In the genomic region with DNA sequence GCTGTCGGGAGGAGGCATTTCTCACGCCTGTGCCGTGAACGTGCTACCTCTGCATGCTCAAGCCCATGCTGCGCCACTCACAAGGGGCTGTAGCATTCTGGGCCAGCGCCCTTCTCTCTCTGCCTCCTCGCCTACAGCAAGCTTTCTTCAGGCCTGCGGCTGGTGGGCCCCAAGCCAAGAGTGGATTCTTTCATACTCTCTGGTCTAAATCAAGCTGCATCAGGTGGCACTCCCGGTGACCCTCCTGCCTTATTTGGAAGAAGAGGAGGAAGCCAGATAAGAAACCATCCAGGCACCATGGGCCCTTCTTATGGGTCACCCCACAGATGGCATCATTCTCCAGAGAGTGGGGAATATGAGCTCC, we compare ENCODE assay signal across 10 cellular contexts.
DNase-seq lines count a peak whose midpoint lies in the region; TF ChIP-seq lines count a peak whose summit lies in the region.
"Had no signal": no experiment of that assay in that cellular context is flagged by ENCODE, and none has a peak within 500 bp of the region (broad histone marks: within the 10 kb centered on the region; RNA-seq: fewer than 3 reads in every experiment).

No MANE protein-coding gene starts in this region.

- no peaks in the 10 kb centered on the region for H3K36me3 Mint-ChIP-seq in mesothelial cell of epicardium

- no peak overlapping the region for H3K4me3 Mint-ChIP-seq in mesothelial cell of epicardium
- H3K4me3 Mint-ChIP-seq: stimulated activated naive CD8-positive, alpha-beta T cell treated with anti-CD3 and anti-CD28 coated beads, Interleukin-15, amount 100 ng/mL, for 72 hours had no signal

- no peaks in the 10 kb centered on the region for H3K36me3 ChIP-seq in MG63

- peaks cover 61% of the 10 kb centered on the region for H3K4me1 Mint-ChIP-seq in mesothelial cell of epicardium

- no peak overlapping the region for H3K4me3 ChIP-seq in AG10803 (ENCODE audit: low read length)
- H3K4me3 ChIP-seq in MG63, result no peak overlapping the region
- H3K4me3 ChIP-seq: dorsolateral prefrontal cortex had no signal

- H3K9me3 Mint-ChIP-seq in mesothelial cell of epicardium, result no peaks in the 10 kb centered on the region
- H3K9me3 Mint-ChIP-seq: stimulated activated naive CD8-positive, alpha-beta T cell treated with anti-CD3 and anti-CD28 coated beads, Interleukin-15, amount 100 ng/mL, for 72 hours had no signal

- H3K27ac Mint-ChIP-seq in mesothelial cell of epicardium, result peak overlapping the region; percentile 98
- H3K27ac Mint-ChIP-seq: stimulated activated naive CD8-positive, alpha-beta T cell treated with anti-CD3 and anti-CD28 coated beads, Interleukin-15, amount 100 ng/mL, for 72 hours had no signal

- TF ChIP-seq CTCF in AG10803 (conservative IDR thresholded peaks at IDR 0.05; ENCODE audit: low read length), result no peak
- no peak for TF ChIP-seq CTCF in mesothelial cell of epicardium (IDR thresholded peaks at IDR 0.05; ENCODE audit: unreplicated experiment)

- no peaks in the 10 kb centered on the region for H3K27me3 ChIP-seq in MG63

- DNase-seq in AG10803 (ENCODE audit: low read depth) (peak; percentile 71), MG63 (peak; percentile 62), dedifferentiated amniotic fluid mesenchymal stem cell (ENCODE audit: extremely low spot score) (peak; percentile 31), mesothelial cell of epicardium (ENCODE audit: low spot score in 2 of 2, unreplicated experiment in 2 of 2) (peak; percentile 35 to 72), activated gamma-delta T cell treated with Interleukin-2 at 50 U/mL for 16 hours (no peak), medulla oblongata (ENCODE audit: extremely low spot score) (no peak), iPS-NIHi7 (ENCODE audit: extremely low spot score) (no peak)
- DNase-seq in stimulated activated CD4-positive, alpha-beta T cell treated with anti-CD3 and anti-CD28 coated beads, Interleukin-4, amount 100 ng/mL, for 4 hours, result no peak
- DNase-seq: stimulated activated naive CD8-positive, alpha-beta T cell treated with anti-CD3 and anti-CD28 coated beads, Interleukin-15, amount 100 ng/mL, for 72 hours had no signal

- no peaks in the 10 kb centered on the region for H3K9me3 ChIP-seq in MG63

- no peaks in the 10 kb centered on the region for H3K27me3 Mint-ChIP-seq in mesothelial cell of epicardium (ENCODE audit: low read depth)

Comparison
In these comparisons a context has a peak if more than half of its experiments do, and no peak if none do; other contexts are left out.
1. DNase-seq: peak in AG10803 (single experiment), MG63 (single experiment), dedifferentiated amniotic fluid mesenchymal stem cell (single experiment) and mesothelial cell of epicardium (2 of 2); none in activated gamma-delta T cell treated with Interleukin-2 at 50 U/mL for 16 hours (single experiment), stimulated activated CD4-positive, alpha-beta T cell treated with anti-CD3 and anti-CD28 coated beads, Interleukin-4, amount 100 ng/mL, for 4 hours (0 of 2), medulla oblongata (single experiment) and iPS-NIHi7 (single experiment).